24 cellular contexts compared by ENCODE assay signal in genomic region chr20:63680427-63680826, GRCh38. TPM values are rescaled to one million over a fixed set of nuclear protein-coding genes. Genes with fewer than 3 reads are reported as not detected.
"Had no signal": no experiment of that assay in that cellular context is flagged by ENCODE, and none has a peak within 500 bp of the region (broad histone marks: within the 10 kb centered on the region; RNA-seq: fewer than 3 reads in every experiment).

No MANE protein-coding gene starts in this region.

- H3K27ac ChIP-seq: neutrophil, ovary, psoas muscle, right atrium auricular region, thyroid gland had no signal

- H3K27me3 ChIP-seq: esophagus squamous epithelium, gastroesophageal sphincter, neutrophil, ovary, right atrium auricular region, thyroid gland had no signal

- H3K36me3 ChIP-seq: ovary had no signal

- DNase-seq: activated CD4-positive, alpha-beta memory T cell treated with anti-CD3 and anti-CD28 coated beads, Interleukin-2, amount 10 ng/mL, durations not matched to agents 7 days and 5 days; activated CD4-positive, alpha-beta T cell treated with anti-CD3 and anti-CD28 coated beads for 4 hours; activated CD4-positive, CD25-positive, alpha-beta regulatory T cell; activated effector memory CD4-positive, alpha-beta T cell treated with Interleukin-2 at 50 U/mL for 16 hours; activated naive CD4-positive, alpha-beta T cell treated with anti-CD3 and anti-CD28 coated beads for 36 hours; activated naive CD8-positive, alpha-beta T cell treated with anti-CD3 and anti-CD28 coated beads, Interleukin-2, amount 10 ng/mL, durations not matched to agents 7 days and 5 days; activated T-cell treated with anti-CD3 and anti-CD28 coated beads, Interleukin-2, amount 50 U/mL, for 72 hours; amniotic stem cell; cerebellar nuclear complex; endodermal cell; esophagus squamous epithelium; head of caudate nucleus; hypothalamus; ovary; psoas muscle; stimulated activated CD4-positive, alpha-beta T cell treated with anti-CD3 and anti-CD28 coated beads, Interleukin-4, amount 100 ng/mL, for 24 hours; stimulated activated naive CD4-positive, alpha-beta T cell treated with Interleukin-2 at 50 U/mL for 16 hours; T1000; thyroid gland had no signal

- H3K9me3 ChIP-seq: esophagus squamous epithelium, gastroesophageal sphincter, neutrophil, ovary, psoas muscle, right atrium auricular region, thyroid gland had no signal

- H3K4me3 ChIP-seq: coronary artery, esophagus squamous epithelium, gastroesophageal sphincter, ovary, psoas muscle, right atrium auricular region, thyroid gland had no signal

RNA-seq across cellular contexts. Expression of gene TNFRSF6B, which starts 16.0 kb away (rescaled TPM):
- total RNA-seq: activated CD4-positive, alpha-beta memory T cell treated with anti-CD3 and anti-CD28 coated beads, Interleukin-2, amount 10 ng/mL, durations not matched to agents 7 days and 5 days; activated naive CD4-positive, alpha-beta T cell treated with anti-CD3 and anti-CD28 coated beads for 36 hours; activated naive CD8-positive, alpha-beta T cell treated with anti-CD3 and anti-CD28 coated beads, Interleukin-2, amount 10 ng/mL, durations not matched to agents 7 days and 5 days; endodermal cell; natural killer cell treated with Interleukin-12 subunit alpha and Interleukin-12 subunit beta and Interleukin-15 and Interleukin-18, amount 100 ng/mL, for 72 hours had no signal
